ENCODE assay signal across 1 cellular context in genomic region chr18:3209859-3210569, GRCh38.
TF ChIP-seq lines count a peak whose summit lies in the region.

No MANE protein-coding gene starts in this region.

TF ChIP-seq in HepG2, 621 proteins besides CTCF, POLR2A, EP300 and RAD21:
- TF ChIP-seq ZNF205 (CRISPR knock-in tag; IDR thresholded peaks at IDR 0.05) (peak; percentile 97), FOSL2 (CRISPR knock-in tag; IDR thresholded peaks at IDR 0.05) (peak; percentile 89), MTA1 (CRISPR knock-in tag; IDR thresholded peaks at IDR 0.05; ENCODE audit: borderline replicate concordance) (no peak), FOXA3 (CRISPR knock-in tag; IDR thresholded peaks at IDR 0.05) (peak; percentile 53; the same call in 1 of the 2 replicates), SOX13 (IDR thresholded peaks at IDR 0.05) (no peak), SOX13 (CRISPR knock-in tag; conservative IDR thresholded peaks at IDR 0.05 in 1 of 2, IDR thresholded peaks at IDR 0.05 in 1 of 2) (peak in 1 of 2 experiments; percentile 11; a peak in 1 of 4 replicates), GATAD2A (CRISPR knock-in tag; IDR thresholded peaks at IDR 0.05) (0 out of 2 replicates have a peak, but pooled peaks have one; percentile 8), RBFOX2 (IDR thresholded peaks at IDR 0.05; ENCODE audit: low read depth, low read length) (no peak), ZSCAN5A (CRISPR knock-in tag; IDR thresholded peaks at IDR 0.05; ENCODE audit: borderline replicate concordance) (no peak), ZNF770 (CRISPR knock-in tag; IDR thresholded peaks at IDR 0.05) (no peak), TBL1XR1 (IDR thresholded peaks at IDR 0.05; ENCODE audit: borderline replicate concordance, low read length, partially characterized antibody) (no peak)
- TF ChIP-seq, protein P1, sequence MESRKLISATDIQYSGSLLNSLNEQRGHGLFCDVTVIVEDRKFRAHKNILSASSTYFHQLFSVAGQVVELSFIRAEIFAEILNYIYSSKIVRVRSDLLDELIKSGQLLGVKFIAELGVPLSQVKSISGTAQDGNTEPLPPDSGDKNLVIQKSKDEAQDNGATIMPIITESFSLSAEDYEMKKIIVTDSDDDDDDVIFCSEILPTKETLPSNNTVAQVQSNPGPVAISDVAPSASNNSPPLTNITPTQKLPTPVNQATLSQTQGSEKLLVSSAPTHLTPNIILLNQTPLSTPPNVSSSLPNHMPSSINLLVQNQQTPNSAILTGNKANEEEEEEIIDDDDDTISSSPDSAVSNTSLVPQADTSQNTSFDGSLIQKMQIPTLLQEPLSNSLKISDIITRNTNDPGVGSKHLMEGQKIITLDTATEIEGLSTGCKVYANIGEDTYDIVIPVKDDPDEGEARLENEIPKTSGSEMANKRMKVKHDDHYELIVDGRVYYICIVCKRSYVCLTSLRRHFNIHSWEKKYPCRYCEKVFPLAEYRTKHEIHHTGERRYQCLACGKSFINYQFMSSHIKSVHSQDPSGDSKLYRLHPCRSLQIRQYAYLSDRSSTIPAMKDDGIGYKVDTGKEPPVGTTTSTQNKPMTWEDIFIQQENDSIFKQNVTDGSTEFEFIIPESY (CRISPR knock-in tag; IDR thresholded peaks at IDR 0.05), result peak; percentile 92
